Comparison of ENCODE assay signal across 16 cellular contexts in the genomic region with DNA sequence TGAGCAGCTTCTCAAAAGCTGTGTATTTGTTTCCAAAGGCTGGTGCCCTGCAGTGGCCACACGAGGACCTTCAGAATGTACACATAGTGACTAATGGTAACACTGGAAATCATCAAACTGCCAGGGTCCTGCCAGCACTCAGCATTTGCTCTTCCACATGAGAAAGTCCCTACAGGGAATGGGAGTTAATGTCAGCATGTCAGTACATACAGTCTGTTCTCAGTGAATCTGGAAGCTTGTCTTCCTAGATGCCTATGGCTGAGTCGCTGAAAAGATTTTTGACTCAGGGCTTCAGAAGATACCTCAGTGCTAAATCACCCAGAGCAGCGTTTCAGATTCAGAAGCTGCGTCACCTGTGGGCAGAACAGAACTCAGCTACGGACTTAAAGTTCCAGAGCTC.
DNase-seq lines count a peak whose midpoint lies in the region; ATAC-seq and TF ChIP-seq lines count a peak whose summit lies in the region.
"Had no signal": no experiment of that assay in that cellular context is flagged by ENCODE, and none has a peak within 500 bp of the region (broad histone marks: within the 10 kb centered on the region; RNA-seq: fewer than 3 reads in every experiment).

No MANE protein-coding gene starts in this region.

- H3K27me3 ChIP-seq in muscle layer of colon (ENCODE audit: control insufficient read depth in 1 of 2, insufficient read depth in 2 of 2, low read length in 2 of 2) = no peaks in the 10 kb centered on the region
- no peaks in the 10 kb centered on the region for H3K27me3 ChIP-seq in HAP-1 (ENCODE audit: low read depth)
- H3K27me3 ChIP-seq: ascending aorta had no signal

- peak overlapping the region; percentile 12 for H3K27ac ChIP-seq in muscle layer of colon (ENCODE audit: low read depth, low read length)
- H3K27ac ChIP-seq: ascending aorta, psoas muscle had no signal

- H3K4me1 Mint-ChIP-seq in chondrocyte (ENCODE audit: low read depth) = peaks cover 22% of the 10 kb centered on the region

- ATAC-seq in GM19452 (IDR thresholded peaks at IDR 0.05; ENCODE audit: unreplicated experiment) = no peak
- ATAC-seq: mucosa of descending colon had no signal

- peak; percentile 2 for DNase-seq in COR-L47 (lab: John Stamatoyannopoulos, UW)
- peak; percentile 24 for DNase-seq in LoVo (ENCODE audit: low spot score)
- DNase-seq in chondrocyte (ENCODE audit: low spot score) = no peak
- no peak for DNase-seq in HAP-1 (ENCODE audit: low spot score in 2 of 2)
- DNase-seq in hippocampal formation (lab: John Stamatoyannopoulos, UW) = no peak
- DNase-seq in amniotic stem cell (lab: John Stamatoyannopoulos, UW) = no peak
- DNase-seq: activated CD4-positive, CD25-positive, alpha-beta regulatory T cell treated with anti-CD3 and anti-CD28 coated beads, Interleukin-2, amount 50 U/mL, for 72 hours; activated T-cell treated with anti-CD3 and anti-CD28 coated beads, Interleukin-2, amount 50 U/mL, for 48 hours; mucosa of descending colon; NCI-H2029; psoas muscle; stimulated activated CD4-positive, alpha-beta T cell treated with anti-CD3 and anti-CD28 coated beads, Interleukin-4, amount 100 ng/mL, for 24 hours; stimulated activated naive CD4-positive, alpha-beta T cell treated with Interleukin-2 at 50 U/mL for 16 hours had no signal

- no peaks in the 10 kb centered on the region for H3K36me3 ChIP-seq in muscle layer of colon (ENCODE audit: insufficient read depth, low read length)
- no peaks in the 10 kb centered on the region for H3K36me3 ChIP-seq in HAP-1 (replicated peaks)
- H3K36me3 ChIP-seq: ascending aorta had no signal

- peak; percentile 16 for TF ChIP-seq CTCF in chondrocyte (IDR thresholded peaks at IDR 0.05)

- H3K9me3 ChIP-seq in muscle layer of colon (ENCODE audit: low read length) (no peaks in the 10 kb centered on the region), HAP-1 (no peaks in the 10 kb centered on the region)
- H3K9me3 ChIP-seq: ascending aorta, mucosa of descending colon, psoas muscle had no signal

- no peak overlapping the region for H3K27ac Mint-ChIP-seq in chondrocyte (ENCODE audit: unreplicated experiment)

- H3K4me1 ChIP-seq in muscle layer of colon (ENCODE audit: insufficient read depth, low read length) (peaks cover 20% of the 10 kb centered on the region), HAP-1 (no peaks in the 10 kb centered on the region)
- H3K4me1 ChIP-seq: ascending aorta, psoas muscle had no signal

- H3K36me3 Mint-ChIP-seq in chondrocyte (ENCODE audit: low read depth) = peaks cover 1% of the 10 kb centered on the region

- H3K9me3 Mint-ChIP-seq in chondrocyte (ENCODE audit: low read depth) = peaks cover 7% of the 10 kb centered on the region

- H3K9ac ChIP-seq in muscle layer of colon (ENCODE audit: low read length) = no peak overlapping the region

- no peak overlapping the region for H3K4me3 Mint-ChIP-seq in chondrocyte (ENCODE audit: unreplicated experiment)

- H3K4me3 ChIP-seq in muscle layer of colon (ENCODE audit: low read depth in 1 of 2, low read length in 2 of 2) (no peak overlapping the region), HAP-1 (no peak overlapping the region)
- H3K4me3 ChIP-seq: ascending aorta, mucosa of descending colon, psoas muscle had no signal

- in situ Hi-C loops in HAP-1 (cut with MboI; ENCODE audit: low sequenced_read_pairs) = no loop called here

- H3K27me3 Mint-ChIP-seq in chondrocyte (ENCODE audit: low read depth) = no peaks in the 10 kb centered on the region

Comparison
In these comparisons a context has a peak if more than half of its experiments do, and no peak if none do; other contexts are left out.
1. DNase-seq: peak in COR-L47 (single experiment) and LoVo (single experiment); none in chondrocyte (single experiment), HAP-1 (0 of 2), hippocampal formation (0 of 2) and amniotic stem cell (single experiment).